ENCODE assay signal across 12 cellular contexts in genomic region chr11:128696930-128697329, GRCh38. TPM values are rescaled to one million over a fixed set of nuclear protein-coding genes. Genes with fewer than 3 reads are reported as not detected.
DNase-seq lines count a peak whose midpoint lies in the region; ATAC-seq and TF ChIP-seq lines count a peak whose summit lies in the region.
"Had no signal": no experiment of that assay in that cellular context is flagged by ENCODE, and none has a peak within 500 bp of the region (broad histone marks: within the 10 kb centered on the region; RNA-seq: fewer than 3 reads in every experiment).

No MANE protein-coding gene starts in this region.

- H3K27me3 ChIP-seq in right cardiac atrium (ENCODE audit: control insufficient read depth, insufficient read depth) (no peaks in the 10 kb centered on the region), mesenchymal stem cell (ENCODE audit: control insufficient read depth in 1 of 2, insufficient read depth in 1 of 2, low read length in 2 of 2) (peaks cover 2 to 21% of the 10 kb centered on the region in 2 experiments), vagina (no peaks in the 10 kb centered on the region), MG63 (no peaks in the 10 kb centered on the region)

- H4K91ac ChIP-seq in mesenchymal stem cell (ENCODE audit: low read length): no peak overlapping the region

- H3K4me1 ChIP-seq in right cardiac atrium (ENCODE audit: control insufficient read depth, insufficient read depth, low read length): no peaks in the 10 kb centered on the region
- H3K4me1 ChIP-seq in mesenchymal stem cell (ENCODE audit: control insufficient read depth, insufficient read depth, low read depth, low read length): peaks cover 9% of the 10 kb centered on the region
- H3K4me1 ChIP-seq in vagina: peaks cover 9% of the 10 kb centered on the region

- WGBS in right cardiac atrium: 55% methylated on average over 6 of the region's 6 CpGs
- 87% methylated on average over 6 of the region's 6 CpGs for WGBS in mesenchymal stem cell

- DNase-seq in right cardiac atrium: no peak
- DNase-seq in Right ventricle myocardium superior: no peak
- no peak for DNase-seq in activated CD8-positive, alpha-beta T cell treated with anti-CD3 and anti-CD28 coated beads, Interleukin-2, amount 10 ng/mL, durations not matched to agents 7 days and 5 days
- no peak for DNase-seq in mesenchymal stem cell
- no peak for DNase-seq in vagina (ENCODE audit: extremely low spot score in 2 of 2)
- no peak for DNase-seq in MG63
- DNase-seq in NCI-H510A treated with DMSO at 0.1 percent for 48 hours (lab: John Stamatoyannopoulos, UW): no peak
- DNase-seq in stimulated activated CD4-positive, alpha-beta T cell treated with anti-CD3 and anti-CD28 coated beads, Interleukin-15, amount 100 ng/mL, for 24 hours: no peak
- DNase-seq: C1 segment of cervical spinal cord, NCI-H2029 treated with DMSO at 0.1 percent for 48 hours, posterior cingulate gyrus, thyroid gland had no signal

- no peak overlapping the region for H2BK5ac ChIP-seq in mesenchymal stem cell (ENCODE audit: low read depth, low read length, poor library complexity, severe bottlenecking)

- no peak for ATAC-seq in right cardiac atrium
- no peak for ATAC-seq in Right ventricle myocardium superior (ENCODE audit: poor library complexity)
- ATAC-seq in activated CD8-positive, alpha-beta T cell treated with anti-CD3 and anti-CD28 coated beads, Interleukin-2, amount 10 ng/mL, durations not matched to agents 7 days and 5 days: no peak

- TF ChIP-seq CTCF in vagina (IDR thresholded peaks at IDR 0.05): no peak

- no peak overlapping the region for H2AFZ ChIP-seq in mesenchymal stem cell (ENCODE audit: low read depth, low read length)

- intact Hi-C loops in right cardiac atrium (cut with DNase I): loop anchor here in 1 of 4 donors (10.0 kb wide), 1 partner anchor 58 kb away; no protein-coding TSS in a partner anchor
- intact Hi-C loops in Right ventricle myocardium superior (cut with DNase I): no loop called here
- intact Hi-C loops in vagina (cut with DNase I): no loop called here

- H3K14ac ChIP-seq in mesenchymal stem cell (ENCODE audit: low read length in 2 of 2): no peak overlapping the region

- H3K18ac ChIP-seq in mesenchymal stem cell (ENCODE audit: low read depth in 1 of 2, low read length in 2 of 2): no peak overlapping the region

- H3K27me3 Mint-ChIP-seq in activated CD8-positive, alpha-beta T cell treated with anti-CD3 and anti-CD28 coated beads, Interleukin-2, amount 10 ng/mL, durations not matched to agents 7 days and 5 days (ENCODE audit: low read depth): peaks cover 3% of the 10 kb centered on the region

- CTCF ChIA-PET in activated CD8-positive, alpha-beta T cell treated with anti-CD3 and anti-CD28 coated beads, Interleukin-2, amount 10 ng/mL, durations not matched to agents 7 days and 5 days (lab: Charles Lee): interaction anchor here (0.8 to 1.8 kb wide), 2 partner anchors 134 to 363 kb away, joined by 3 to 5 read pairs; no protein-coding TSS in a partner anchor

- no peak overlapping the region for H2BK15ac ChIP-seq in mesenchymal stem cell (ENCODE audit: low read depth, poor library complexity, severe bottlenecking)

- H3K4me3 Mint-ChIP-seq in activated CD8-positive, alpha-beta T cell treated with anti-CD3 and anti-CD28 coated beads, Interleukin-2, amount 10 ng/mL, durations not matched to agents 7 days and 5 days: peak overlapping the region; percentile 93

- no peak overlapping the region for H3K9ac ChIP-seq in mesenchymal stem cell (ENCODE audit: low read length)

- peaks cover 4% of the 10 kb centered on the region for H3K79me1 ChIP-seq in mesenchymal stem cell (replicated peaks; ENCODE audit: low read length, poor library complexity, severe bottlenecking)

- no peak overlapping the region for H3K4ac ChIP-seq in mesenchymal stem cell (ENCODE audit: low read depth in 1 of 2, low read length in 2 of 2)

- H3K36me3 Mint-ChIP-seq in activated CD8-positive, alpha-beta T cell treated with anti-CD3 and anti-CD28 coated beads, Interleukin-2, amount 10 ng/mL, durations not matched to agents 7 days and 5 days (ENCODE audit: low read depth): peaks cover 55% of the 10 kb centered on the region

- no peaks in the 10 kb centered on the region for H3K9me3 Mint-ChIP-seq in activated CD8-positive, alpha-beta T cell treated with anti-CD3 and anti-CD28 coated beads, Interleukin-2, amount 10 ng/mL, durations not matched to agents 7 days and 5 days (ENCODE audit: insufficient read depth)

- no peaks in the 10 kb centered on the region for H3K36me3 ChIP-seq in mesenchymal stem cell (ENCODE audit: control insufficient read depth in 1 of 2, insufficient read depth in 2 of 2, low read depth in 1 of 2, low read length in 2 of 2)
- H3K36me3 ChIP-seq in vagina: no peaks in the 10 kb centered on the region
- H3K36me3 ChIP-seq in MG63: no peaks in the 10 kb centered on the region
- H3K36me3 ChIP-seq: thyroid gland had no signal

- H3K4me1 Mint-ChIP-seq in activated CD8-positive, alpha-beta T cell treated with anti-CD3 and anti-CD28 coated beads, Interleukin-2, amount 10 ng/mL, durations not matched to agents 7 days and 5 days (ENCODE audit: low read depth): peaks cover 70% of the 10 kb centered on the region

- peak overlapping the region; percentile 96 for H3K27ac Mint-ChIP-seq in activated CD8-positive, alpha-beta T cell treated with anti-CD3 and anti-CD28 coated beads, Interleukin-2, amount 10 ng/mL, durations not matched to agents 7 days and 5 days

- POLR2A ChIA-PET in activated CD8-positive, alpha-beta T cell treated with anti-CD3 and anti-CD28 coated beads, Interleukin-2, amount 10 ng/mL, durations not matched to agents 7 days and 5 days (lab: Charles Lee): interaction anchor here (1.5 kb wide), 1 partner anchor 30 kb away, joined by 3 read pairs; no protein-coding TSS in a partner anchor

- H2BK12ac ChIP-seq in mesenchymal stem cell (ENCODE audit: low read length in 2 of 2): no peak overlapping the region

- no peak overlapping the region for H3K23ac ChIP-seq in mesenchymal stem cell (ENCODE audit: low read length in 2 of 2)

- peak overlapping the region; percentile 15 for H4K8ac ChIP-seq in mesenchymal stem cell (ENCODE audit: low read length)

- no peak for TF ChIP-seq POLR2A in vagina (IDR thresholded peaks at IDR 0.05)

- H3K4me2 ChIP-seq in mesenchymal stem cell (ENCODE audit: low read length, poor library complexity, severe bottlenecking): no peak overlapping the region

- H3K4me3 ChIP-seq in right cardiac atrium (ENCODE audit: low read length) (peak overlapping the region; percentile 70), mesenchymal stem cell (ENCODE audit: insufficient read depth in 1 of 2, low read depth in 1 of 2, low read length in 2 of 2) (no peak overlapping the region), vagina (peak overlapping the region; percentile 12 to 52), MG63 (no peak overlapping the region)

- peak overlapping the region; percentile 3 for H3K27ac ChIP-seq in right cardiac atrium (ENCODE audit: low read length)
- no peak overlapping the region for H3K27ac ChIP-seq in mesenchymal stem cell (ENCODE audit: low read length, poor library complexity, severe bottlenecking)
- peak overlapping the region; percentile 72 for H3K27ac ChIP-seq in vagina

- H3K9me3 ChIP-seq in right cardiac atrium (ENCODE audit: control insufficient read depth, low read length) (no peaks in the 10 kb centered on the region), mesenchymal stem cell (ENCODE audit: control insufficient read depth, low read length) (no peaks in the 10 kb centered on the region), vagina (no peaks in the 10 kb centered on the region), MG63 (no peaks in the 10 kb centered on the region)
- H3K9me3 ChIP-seq: thyroid gland had no signal

- no peak overlapping the region for H2AK5ac ChIP-seq in mesenchymal stem cell (ENCODE audit: low read length, severe bottlenecking)

- H2BK120ac ChIP-seq in mesenchymal stem cell (ENCODE audit: low read depth, low read length): no peak overlapping the region

RNA-seq across cellular contexts. Expression of gene FLI1, which starts 3.1 kb away (rescaled TPM):
- total RNA-seq in right cardiac atrium (10 to 100 TPM; 14.9 to 22.3 (median 17.2) TPM), Right ventricle myocardium superior (14.0 TPM), vagina (29.5 TPM)
- polyA plus RNA-seq in right cardiac atrium: 12.4 TPM
- 10 to 100 TPM; 83.4 to 93.4 TPM for total RNA-seq in activated CD8-positive, alpha-beta T cell treated with anti-CD3 and anti-CD28 coated beads, Interleukin-2, amount 10 ng/mL, durations not matched to agents 7 days and 5 days
- 12.2 TPM for polyA plus RNA-seq in mesenchymal stem cell (2013, experiment 1 of 2)
- polyA plus RNA-seq in mesenchymal stem cell (2013, experiment 2 of 2): 12.6 TPM
- total RNA-seq in MG63 (2014; rRNA removed; shearing (Covaris generic); ENCODE audit: low replicate concordance): 6.1 and 6.4 TPM in 2 replicates

Comparison
In these comparisons a context has a peak if more than half of its experiments do, and no peak if none do; other contexts are left out.
1. H3K4me3 ChIP-seq: peak in right cardiac atrium (single experiment) and vagina (2 of 2); none in mesenchymal stem cell (0 of 2) and MG63 (single experiment).